9 cellular contexts compared by ENCODE assay signal in the genomic region with DNA sequence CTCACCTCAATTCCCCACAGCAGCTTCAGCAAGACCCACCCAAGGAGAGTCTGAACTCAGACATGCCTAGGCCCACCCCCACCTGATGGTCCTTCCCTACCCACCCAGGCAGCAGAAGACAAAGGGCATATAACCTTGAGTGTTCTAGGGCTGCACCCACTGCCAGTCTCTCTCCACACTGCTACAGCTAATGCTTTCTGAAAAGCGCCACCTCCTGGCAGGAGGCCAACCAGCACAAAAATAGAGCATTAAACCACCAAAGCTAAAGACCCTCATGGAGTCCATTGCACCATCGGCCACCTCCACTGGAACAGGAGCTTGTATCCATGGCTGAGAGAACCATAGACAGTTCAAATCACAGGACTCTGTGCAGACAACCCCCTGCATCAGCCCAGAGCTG. TPM values are rescaled to one million over a fixed set of nuclear protein-coding genes. Genes with fewer than 3 reads are reported as not detected.
DNase-seq lines count a peak whose midpoint lies in the region; ATAC-seq and TF ChIP-seq lines count a peak whose summit lies in the region.
"Had no signal": no experiment of that assay in that cellular context is flagged by ENCODE, and none has a peak within 500 bp of the region (broad histone marks: within the 10 kb centered on the region; RNA-seq: fewer than 3 reads in every experiment).

No MANE protein-coding gene starts in this region.

- H3K27ac ChIP-seq in Panc1 (ENCODE audit: low read length) = no peak overlapping the region
- H3K27ac ChIP-seq in spleen = no peak overlapping the region
- no peak overlapping the region for H3K27ac ChIP-seq in esophagus muscularis mucosa (replicated peaks in 1 of 4)

- H3K27me3 ChIP-seq in Panc1 (ENCODE audit: control insufficient read depth, insufficient read depth, low read length) (peaks cover 3% of the 10 kb centered on the region; the same call in 1 of the 2 replicates), spleen (replicated peaks in 1 of 7) (no peaks in the 10 kb centered on the region), esophagus muscularis mucosa (no peaks in the 10 kb centered on the region)

- no peak for DNase-seq in Panc1 (ENCODE audit: low read depth, low spot score)
- DNase-seq in activated gamma-delta T cell treated with anti-CD3 and anti-CD28 coated beads, Interleukin-2, amount 50 U/mL, for 16 hours (ENCODE audit: low read depth) = peak; percentile 51
- DNase-seq in spleen = peak; percentile 77
- DNase-seq in middle frontal gyrus (ENCODE audit: extremely low spot score, low spot score) = no peak
- no peak for DNase-seq in esophagus muscularis mucosa (ENCODE audit: extremely low spot score)
- no peak for DNase-seq in NCI-H2029 (lab: John Stamatoyannopoulos, UW)

- no peak for ATAC-seq in Panc1
- ATAC-seq in HG02973 (IDR thresholded peaks at IDR 0.05; ENCODE audit: unreplicated experiment) = no peak

- intact Hi-C loops in Panc1 (cut with micrococcal nuclease; ENCODE audit: unreplicated experiment) = no loop called here
- intact Hi-C loops in spleen (cut with DNase I; ENCODE audit: low total_unique reads) = no loop called here
- intact Hi-C loops in esophagus muscularis mucosa (cut with DNase I) = no loop called here

- POLR2A ChIA-PET in Panc1 (lab: Charles Lee) = interaction anchor here (0.7 kb wide), 1 partner anchor 405 kb away, joined by 3 read pairs; no protein-coding TSS in a partner anchor

- no peak for TF ChIP-seq EP300 in esophagus muscularis mucosa (IDR thresholded peaks at IDR 0.05)

- BruUV-seq in Panc1 (replicated peaks; lab: Mats Ljungman, UMichigan) = no TSS peak

- H3K9me3 ChIP-seq in Panc1 (ENCODE audit: control insufficient read depth, insufficient read depth, low read depth, low read length) (no peaks in the 10 kb centered on the region), spleen (peaks cover 0 to 10% (median 7%) of the 10 kb centered on the region in 8 donors), esophagus muscularis mucosa (no peaks in the 10 kb centered on the region)

- no peak overlapping the region for H3K4me3 ChIP-seq in Panc1 (ENCODE audit: low read depth in 2 of 2, low read length in 2 of 2)
- H3K4me3 ChIP-seq in spleen = no peak overlapping the region
- no peak overlapping the region for H3K4me3 ChIP-seq in esophagus muscularis mucosa

- H3K4me1 ChIP-seq in Panc1 (ENCODE audit: control insufficient read depth, insufficient read depth, low read length) (no peaks in the 10 kb centered on the region), spleen (no peaks in the 10 kb centered on the region), esophagus muscularis mucosa (no peaks in the 10 kb centered on the region)

- CTCF ChIA-PET in Panc1 (lab: Charles Lee) = interaction anchor here (0.7 kb wide), 2 partner anchors 16 to 37 kb away, joined by 3 read pairs; no protein-coding TSS in a partner anchor

- H3K36me3 ChIP-seq in Panc1 (ENCODE audit: control insufficient read depth, insufficient read depth, low read length) (no peaks in the 10 kb centered on the region), spleen (no peaks in the 10 kb centered on the region), esophagus muscularis mucosa (no peaks in the 10 kb centered on the region)

- TF ChIP-seq POLR2A in spleen (IDR thresholded peaks at IDR 0.05) = no peak
- no peak for TF ChIP-seq POLR2A in esophagus muscularis mucosa (IDR thresholded peaks at IDR 0.05; ENCODE audit: low read depth)

- in situ Hi-C loops in Panc1 (cut with HindIII; ENCODE audit: low pct_unique_long_range_greater_than_20kb, low sequenced_read_pairs) = no loop called here

- TF ChIP-seq CTCF in GM12872 (IDR thresholded peaks at IDR 0.05; ENCODE audit: insufficient read depth, low read depth, low read length) (peak; percentile 69), Panc1 (IDR thresholded peaks at IDR 0.05) (peak; percentile 45; the same call in 1 of the 2 replicates), spleen (IDR thresholded peaks at IDR 0.05 in 8 of 11, conservative IDR thresholded peaks at IDR 0.05 in 3 of 11) (peak; percentile 10 to 58 (median 39)), esophagus muscularis mucosa (IDR thresholded peaks at IDR 0.05) (no peak)

- WGBS in spleen, 5 donors = 64 to 82% (median 75%) methylated on average over 2 of the region's 2 CpGs
- 58% methylated on average over 2 of the region's 2 CpGs for WGBS in esophagus muscularis mucosa

RNA-seq across cellular contexts. Expression of a gene that starts 11.3 kb away (rescaled TPM):
- total RNA-seq in Panc1 (2021; ENCODE audit: unreplicated experiment) = 37.7 TPM
- 45.7 TPM for polyA plus RNA-seq in Panc1 (2012; ENCODE audit: insufficient read length)
- total RNA-seq in spleen = 1 to 10 TPM; 1.9 to 4.9 (median 3.8) TPM
- 10 to 100 TPM in 2 of 3 donors, 1 to 10 TPM in 1; 5.6 to 10.9 (median 10.5) TPM for polyA plus RNA-seq in spleen
- total RNA-seq in esophagus muscularis mucosa = 1 to 10 TPM; 3.6 to 9.1 (median 7.5) TPM

RNA-seq across cellular contexts. Expression of a gene that starts 46.7 kb away (rescaled TPM):
- total RNA-seq in Panc1 (2021; ENCODE audit: unreplicated experiment) (not detected), spleen (not detected), esophagus muscularis mucosa (not detected)
- polyA plus RNA-seq in Panc1 (2012; ENCODE audit: insufficient read length) = not detected
- not detected for polyA plus RNA-seq in spleen
- total RNA-seq: glomerular endothelial cell had no signal

Comparison
In these comparisons a context has a peak if more than half of its experiments do, and no peak if none do; other contexts are left out.
1. CTCF ChIP-seq: peak in GM12872 (single experiment), Panc1 (single experiment) and spleen (11 of 11); none in esophagus muscularis mucosa (0 of 3).
2. DNase-seq: peak in activated gamma-delta T cell treated with anti-CD3 and anti-CD28 coated beads, Interleukin-2, amount 50 U/mL, for 16 hours (single experiment) and spleen (single experiment); none in Panc1 (single experiment), middle frontal gyrus (single experiment), esophagus muscularis mucosa (single experiment) and NCI-H2029 (single experiment).